Comparison of ENCODE assay signal across 1 cellular context in genomic region chr19:4503224-4504170, GRCh38.
A peak's percentile ranks its signal among the peaks of the same experiment; 100 is the strongest.
TF ChIP-seq lines count a peak whose summit lies in the region.

No MANE protein-coding gene starts in this region.

TF ChIP-seq in HepG2, 621 proteins besides CTCF, POLR2A, EP300 and RAD21:
- TF ChIP-seq RBFOX2 (IDR thresholded peaks at IDR 0.05; ENCODE audit: low read depth, low read length) (peak; percentile 19; the same call in 1 of the 2 replicates), ZNF33B (CRISPR knock-in tag; IDR thresholded peaks at IDR 0.05) (no peak), SNAPC4 (CRISPR knock-in tag; IDR thresholded peaks at IDR 0.05) (no peak)
